In genomic region chr21:36385909-36386642, GRCh38 we compare ENCODE assay signal across 1 cellular context.
TF ChIP-seq lines count a peak whose summit lies in the region.

No MANE protein-coding gene starts in this region.

TF ChIP-seq in GM12878, 131 proteins besides CTCF, POLR2A, EP300 and RAD21 (continued from another document):
- TF ChIP-seq PRDM15 (CRISPR knock-in tag; IDR thresholded peaks at IDR 0.05), result no peak
